Comparison of ENCODE assay signal across 23 cellular contexts in the genomic region with DNA sequence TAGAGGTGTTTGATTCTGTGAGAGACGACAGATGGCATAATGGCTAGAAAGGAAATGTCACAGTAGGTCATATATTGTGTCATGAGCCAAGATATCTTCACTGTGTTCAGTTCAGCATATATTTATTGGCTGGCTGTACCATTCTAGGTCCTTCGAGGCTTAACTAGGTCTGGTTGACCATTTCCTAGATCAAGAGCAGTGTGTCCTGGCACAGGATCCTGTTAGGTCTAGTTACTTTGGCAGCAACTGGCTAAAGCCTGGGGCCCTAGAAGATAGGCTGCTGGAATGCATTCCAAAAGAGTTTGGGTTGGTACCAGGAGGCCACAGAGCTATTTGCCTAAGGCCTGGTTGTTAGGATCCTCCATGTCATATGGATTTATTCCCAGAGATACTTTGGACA. TPM values are rescaled to one million over a fixed set of nuclear protein-coding genes. Genes with fewer than 3 reads are reported as not detected.
DNase-seq lines count a peak whose midpoint lies in the region; ATAC-seq and TF ChIP-seq lines count a peak whose summit lies in the region.
"Had no signal": no experiment of that assay in that cellular context is flagged by ENCODE, and none has a peak within 500 bp of the region (broad histone marks: within the 10 kb centered on the region; RNA-seq: fewer than 3 reads in every experiment).

No MANE protein-coding gene starts in this region.

- TF ChIP-seq CTCF in body of pancreas (IDR thresholded peaks at IDR 0.05): no peak
- no peak for TF ChIP-seq CTCF in GM23338 (conservative IDR thresholded peaks at IDR 0.05; ENCODE audit: low read depth in 2 of 2)

- H3K27ac ChIP-seq in body of pancreas: peak overlapping the region; percentile 39 to 67 (median 64)
- no peak overlapping the region for H3K27ac ChIP-seq in GM23338 (ENCODE audit: low read depth)
- H3K27ac ChIP-seq: A549, ovary had no signal

- H4K20me1 ChIP-seq in GM23338 (replicated peaks; ENCODE audit: insufficient read depth): peaks cover 17% of the 10 kb centered on the region

- no peaks in the 10 kb centered on the region for H3K27me3 Mint-ChIP-seq in GM23338 (ENCODE audit: insufficient read depth, low read depth, poor library complexity)
- H3K27me3 Mint-ChIP-seq: CD4-positive, CD25-positive, alpha-beta regulatory T cell; naive B cell; T-cell had no signal

- H3K4me2 ChIP-seq in GM23338: no peak overlapping the region
- H3K4me2 ChIP-seq: A549 had no signal

- DNase-seq in Right ventricle myocardium superior (no peak), cardiac septum (ENCODE audit: low spot score) (no peak), body of pancreas (peak; percentile 61 to 84 (median 80)), left ventricle myocardium superior (no peak), NCI-H526 (lab: John Stamatoyannopoulos, UW) (no peak), GM23338 (ENCODE audit: low spot score) (no peak)
- DNase-seq: amygdala; CD4-positive, CD25-positive, alpha-beta regulatory T cell; hypothalamus; islet precursor cell; KG1; mesenchymal stem cell; naive B cell; NCI-H1092 treated with DMSO at 0.1 percent for 48 hours; NCI-H2081 treated with DMSO at 0.1 percent for 48 hours; NCI-H526 treated with DMSO at 0.1 percent for 48 hours; ovary; stimulated activated CD4-positive, alpha-beta T cell treated with anti-CD3 and anti-CD28 coated beads, Interleukin-2, amount 100 ng/mL, for 24 hours; stimulated activated naive CD8-positive, alpha-beta T cell treated with anti-CD3 and anti-CD28 coated beads, Interleukin-15, Interleukin-2, amounts not matched to agents 100 U/mL and 50 U/mL, for 24 hours; T-cell had no signal

- H3K36me3 ChIP-seq in body of pancreas (replicated peaks in 1 of 2; ENCODE audit: insufficient read depth in 1 of 2, low read depth in 2 of 2): no peaks in the 10 kb centered on the region
- no peaks in the 10 kb centered on the region for H3K36me3 ChIP-seq in GM23338 (ENCODE audit: insufficient read depth)
- H3K36me3 ChIP-seq: ovary had no signal

- H3K4me3 ChIP-seq in body of pancreas: no peak overlapping the region
- no peak overlapping the region for H3K4me3 ChIP-seq in GM23338
- H3K4me3 ChIP-seq: A549, ovary had no signal

- H3F3A ChIP-seq in GM23338 (replicated peaks; ENCODE audit: low read depth): no peaks in the 10 kb centered on the region

- H3K4me1 Mint-ChIP-seq in GM23338: peaks cover 3% of the 10 kb centered on the region; the same call in 1 of the 3 replicates

- H3K9me3 Mint-ChIP-seq in GM23338: no peaks in the 10 kb centered on the region
- H3K9me3 Mint-ChIP-seq: naive B cell, T-cell had no signal

- no peak overlapping the region for H3K27ac Mint-ChIP-seq in GM23338
- H3K27ac Mint-ChIP-seq: CD4-positive, CD25-positive, alpha-beta regulatory T cell; T-cell had no signal

- WGBS in body of pancreas, 2 donors: 35 to 37% methylated on average over 2 of the region's 2 CpGs

- intact Hi-C loops in Right ventricle myocardium superior (cut with DNase I) (no loop called here), cardiac septum (cut with DNase I) (no loop called here), body of pancreas (cut with DNase I) (no loop called here), left ventricle myocardium superior (cut with micrococcal nuclease) (no loop called here)

- no peaks in the 10 kb centered on the region for H3K9me3 ChIP-seq in body of pancreas
- H3K9me3 ChIP-seq: A549, ovary had no signal

- TF ChIP-seq POLR2A in body of pancreas (IDR thresholded peaks at IDR 0.05): no peak

- H3K27me3 ChIP-seq in body of pancreas (no peaks in the 10 kb centered on the region), GM23338 (ENCODE audit: insufficient read depth) (no peaks in the 10 kb centered on the region)
- H3K27me3 ChIP-seq: ovary had no signal

- H3K79me2 ChIP-seq in GM23338 (replicated peaks; ENCODE audit: insufficient read depth): peaks cover 52% of the 10 kb centered on the region

- H3K4me3 Mint-ChIP-seq in GM23338: no peak overlapping the region
- H3K4me3 Mint-ChIP-seq: naive B cell, T-cell had no signal

- H2AFZ ChIP-seq in GM23338: no peak overlapping the region

- H3K4me1 ChIP-seq in body of pancreas: peaks cover 68% of the 10 kb centered on the region
- H3K4me1 ChIP-seq in GM23338 (ENCODE audit: insufficient read depth): no peaks in the 10 kb centered on the region
- H3K4me1 ChIP-seq: A549 had no signal

- no peaks in the 10 kb centered on the region; the same call in 2 of the 3 replicates for H3K36me3 Mint-ChIP-seq in GM23338 (ENCODE audit: low read depth)

- ATAC-seq in Right ventricle myocardium superior (ENCODE audit: poor library complexity) (peak; percentile 69), body of pancreas (peak; percentile 85), left ventricle myocardium superior (peak; percentile 78), HG02678 (IDR thresholded peaks at IDR 0.05; ENCODE audit: unreplicated experiment) (no peak), GM23338 (no peak), HG02763 (IDR thresholded peaks at IDR 0.05; ENCODE audit: unreplicated experiment) (no peak)
- ATAC-seq: A549; stimulated activated naive CD8-positive, alpha-beta T cell treated with anti-CD3 and anti-CD28 coated beads, Interleukin-15, Interleukin-2, amounts not matched to agents 100 U/mL and 50 U/mL, for 24 hours; T-cell had no signal

- no peaks in the 10 kb centered on the region for H3K9me2 ChIP-seq in GM23338 (ENCODE audit: insufficient read depth)

TF ChIP-seq in GM23338, 12 proteins besides CTCF, POLR2A, EP300 and RAD21 (continues in another document):
- TF ChIP-seq ZNF114 (CRISPR knock-in tag; IDR thresholded peaks at IDR 0.05) (no peak), EZH2 (IDR thresholded peaks at IDR 0.05; ENCODE audit: low read depth, unreplicated experiment) (no peak), STAT1 (IDR thresholded peaks at IDR 0.05; ENCODE audit: unreplicated experiment) (no peak), NANOG (IDR thresholded peaks at IDR 0.05; ENCODE audit: borderline replicate concordance) (no peak)
- TF ChIP-seq, protein P1, sequence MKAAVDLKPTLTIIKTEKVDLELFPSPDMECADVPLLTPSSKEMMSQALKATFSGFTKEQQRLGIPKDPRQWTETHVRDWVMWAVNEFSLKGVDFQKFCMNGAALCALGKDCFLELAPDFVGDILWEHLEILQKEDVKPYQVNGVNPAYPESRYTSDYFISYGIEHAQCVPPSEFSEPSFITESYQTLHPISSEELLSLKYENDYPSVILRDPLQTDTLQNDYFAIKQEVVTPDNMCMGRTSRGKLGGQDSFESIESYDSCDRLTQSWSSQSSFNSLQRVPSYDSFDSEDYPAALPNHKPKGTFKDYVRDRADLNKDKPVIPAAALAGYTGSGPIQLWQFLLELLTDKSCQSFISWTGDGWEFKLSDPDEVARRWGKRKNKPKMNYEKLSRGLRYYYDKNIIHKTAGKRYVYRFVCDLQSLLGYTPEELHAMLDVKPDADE (IDR thresholded peaks at IDR 0.05): no peak

RNA-seq across cellular contexts. Expression of gene ZBTB40, which starts 20.9 kb away (rescaled TPM):
- 15.0 TPM for total RNA-seq in Right ventricle myocardium superior
- 12.9 TPM for total RNA-seq in cardiac septum
- 10 to 100 TPM; 11.2 to 20.1 TPM for total RNA-seq in body of pancreas
- total RNA-seq in left ventricle myocardium superior: 18.4 TPM
- 22.1 and 22.7 TPM in 2 replicates for total RNA-seq in GM23338 (2014; rRNA removed; shearing (Covaris generic))
- polyA plus RNA-seq in GM23338 (2016; fragmentation: Nextera tagmentation; extraction: Ambion mirVana): 3.1 TPM in 2 replicates

Comparison
In these comparisons a context has a peak if more than half of its experiments do, and no peak if none do; other contexts are left out.
1. ATAC-seq: peak in Right ventricle myocardium superior (single experiment), body of pancreas (single experiment) and left ventricle myocardium superior (single experiment); none in HG02678 (single experiment), GM23338 (single experiment) and HG02763 (single experiment).
2. DNase-seq: peak in body of pancreas (4 of 4); none in Right ventricle myocardium superior (single experiment), cardiac septum (single experiment), left ventricle myocardium superior (single experiment), NCI-H526 (0 of 2) and GM23338 (single experiment).